25 cellular contexts compared by ENCODE assay signal in the genomic region with DNA sequence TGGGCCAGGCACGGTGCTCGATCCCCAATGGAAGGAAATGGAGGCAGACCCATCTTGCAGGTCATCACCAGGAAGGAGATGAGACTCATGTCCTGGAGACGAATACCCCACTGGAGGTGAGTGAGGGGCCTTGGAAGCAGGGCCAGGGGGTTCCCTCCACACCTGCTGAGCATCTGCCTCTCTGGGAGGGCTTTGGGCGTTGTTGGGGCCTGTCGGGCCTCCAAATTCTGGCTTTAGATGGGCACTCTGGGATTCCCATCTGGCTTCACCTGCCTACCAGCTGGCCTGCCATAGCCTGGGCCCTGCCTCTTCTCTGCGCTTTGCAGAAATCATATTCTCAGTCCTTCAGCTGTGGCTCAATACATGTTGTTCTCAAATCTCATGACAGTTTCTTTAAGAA. TPM values are rescaled to one million over a fixed set of nuclear protein-coding genes. Genes with fewer than 3 reads are reported as not detected.
DNase-seq lines count a peak whose midpoint lies in the region; ATAC-seq and TF ChIP-seq lines count a peak whose summit lies in the region.
"Had no signal": no experiment of that assay in that cellular context is flagged by ENCODE, and none has a peak within 500 bp of the region (broad histone marks: within the 10 kb centered on the region; RNA-seq: fewer than 3 reads in every experiment).

No MANE protein-coding gene starts in this region.

- H3K9me3 ChIP-seq in left ventricle myocardium inferior (replicated peaks) (no peaks in the 10 kb centered on the region), T-helper 17 cell (ENCODE audit: control insufficient read depth, low read length, poor library complexity, severe bottlenecking) (no peaks in the 10 kb centered on the region), upper lobe of right lung (no peaks in the 10 kb centered on the region)
- H3K9me3 ChIP-seq: breast epithelium, thoracic aorta had no signal

- H3K27ac Mint-ChIP-seq in T-helper 17 cell (peak overlapping the region; percentile 32), mesothelial cell of epicardium (peak overlapping the region; percentile 73)
- H3K27ac Mint-ChIP-seq: stimulated activated naive B cell treated with anti-CD40 and anti-IgM and Interleukin-4, amounts not matched to agents 10 μg/mL and 1 μg/mL and 100 μg/mL, for 72 hours; T-helper 2 cell treated with Interferon-gamma antibody and Interleukin-4, amounts not matched to agents 5 μg/mL and 100 μg/mL, for 36 hours had no signal

- intact Hi-C loops in left ventricle myocardium inferior (cut with micrococcal nuclease) (no loop called here), Right ventricle myocardium inferior (cut with DNase I) (no loop called here), upper lobe of right lung (cut with DNase I) (no loop called here)

- DNase-seq in left ventricle myocardium inferior (peak; percentile 5), Right ventricle myocardium inferior (ENCODE audit: missing footprints) (no peak), T-helper 17 cell (no peak), mesothelial cell of epicardium (ENCODE audit: low spot score in 2 of 2, unreplicated experiment in 2 of 2) (no peak), upper lobe of right lung (peak; percentile 33), COLO668 (lab: John Stamatoyannopoulos, UW; ENCODE audit: unreplicated experiment) (no peak)
- DNase-seq: activated CD4-positive, alpha-beta T cell treated with anti-CD3 and anti-CD28 coated beads, Interleukin-2, amount 50 U/mL, for 1 hour; HCEC 1CT; NCI-H1092; NCI-H2029; NCI-H345; NCI-H774; occipital lobe; RPMI8226; stimulated activated CD4-positive, alpha-beta T cell treated with anti-CD3 and anti-CD28 coated beads, Interleukin-12 subunit alpha, Interleukin-12 subunit beta, amount 100 ng/mL, for 4 hours; stimulated activated CD4-positive, alpha-beta T cell treated with anti-CD3 and anti-CD28 coated beads, Interleukin-4, amount 100 ng/mL, for 24 hours; stimulated activated naive B cell treated with anti-CD40 and anti-IgM and Interleukin-4, amounts not matched to agents 10 μg/mL and 1 μg/mL and 100 μg/mL, for 72 hours had no signal

- H3K4me1 Mint-ChIP-seq in T-helper 17 cell (no peaks in the 10 kb centered on the region), mesothelial cell of epicardium (peaks cover 37% of the 10 kb centered on the region)
- H3K4me1 Mint-ChIP-seq: stimulated activated naive B cell treated with anti-CD40 and anti-IgM and Interleukin-4, amounts not matched to agents 10 μg/mL and 1 μg/mL and 100 μg/mL, for 72 hours had no signal

- H3K36me3 ChIP-seq in left ventricle myocardium inferior (no peaks in the 10 kb centered on the region), upper lobe of right lung (no peaks in the 10 kb centered on the region)
- H3K36me3 ChIP-seq: breast epithelium, thoracic aorta had no signal

- H3K27me3 Mint-ChIP-seq in T-helper 17 cell: peaks cover 71% of the 10 kb centered on the region
- peaks cover 4% of the 10 kb centered on the region for H3K27me3 Mint-ChIP-seq in mesothelial cell of epicardium (ENCODE audit: low read depth)

- no peaks in the 10 kb centered on the region for H3K4me1 ChIP-seq in left ventricle myocardium inferior
- no peaks in the 10 kb centered on the region for H3K4me1 ChIP-seq in upper lobe of right lung
- H3K4me1 ChIP-seq: breast epithelium had no signal

- peaks cover under 1% of the 10 kb centered on the region for H3K9me3 Mint-ChIP-seq in mesothelial cell of epicardium
- H3K9me3 Mint-ChIP-seq: stimulated activated naive B cell treated with anti-CD40 and anti-IgM and Interleukin-4, amounts not matched to agents 10 μg/mL and 1 μg/mL and 100 μg/mL, for 72 hours; T-helper 2 cell treated with Interferon-gamma antibody and Interleukin-4, amounts not matched to agents 5 μg/mL and 100 μg/mL, for 36 hours had no signal

- no peak for TF ChIP-seq CTCF in left ventricle myocardium inferior (IDR thresholded peaks at IDR 0.05; ENCODE audit: borderline replicate concordance)
- TF ChIP-seq CTCF in mesothelial cell of epicardium (IDR thresholded peaks at IDR 0.05; ENCODE audit: unreplicated experiment): no peak
- TF ChIP-seq CTCF in upper lobe of right lung (IDR thresholded peaks at IDR 0.05): no peak

- ATAC-seq in Right ventricle myocardium inferior (no peak), T-helper 17 cell (no peak), upper lobe of right lung (no peak), HG03175 (IDR thresholded peaks at IDR 0.05; ENCODE audit: unreplicated experiment) (no peak), HG02885 (IDR thresholded peaks at IDR 0.05; ENCODE audit: poor library complexity, unreplicated experiment) (no peak)
- ATAC-seq: stimulated activated naive B cell treated with anti-CD40 and anti-IgM and Interleukin-4, amounts not matched to agents 10 μg/mL and 1 μg/mL and 100 μg/mL, for 72 hours had no signal

- H3K27me3 ChIP-seq in left ventricle myocardium inferior (ENCODE audit: low read depth) (peaks cover 77% of the 10 kb centered on the region), upper lobe of right lung (peaks cover 4% of the 10 kb centered on the region)
- H3K27me3 ChIP-seq: breast epithelium had no signal

- H3K4me3 Mint-ChIP-seq in T-helper 17 cell (no peak overlapping the region), mesothelial cell of epicardium (peak overlapping the region; percentile 13)
- H3K4me3 Mint-ChIP-seq: stimulated activated naive B cell treated with anti-CD40 and anti-IgM and Interleukin-4, amounts not matched to agents 10 μg/mL and 1 μg/mL and 100 μg/mL, for 72 hours; T-helper 2 cell treated with Interferon-gamma antibody and Interleukin-4, amounts not matched to agents 5 μg/mL and 100 μg/mL, for 36 hours had no signal

- no peaks in the 10 kb centered on the region for H3K36me3 Mint-ChIP-seq in T-helper 17 cell (ENCODE audit: low read depth)
- no peaks in the 10 kb centered on the region for H3K36me3 Mint-ChIP-seq in mesothelial cell of epicardium
- H3K36me3 Mint-ChIP-seq: stimulated activated naive B cell treated with anti-CD40 and anti-IgM and Interleukin-4, amounts not matched to agents 10 μg/mL and 1 μg/mL and 100 μg/mL, for 72 hours had no signal

- H3K4me3 ChIP-seq in left ventricle myocardium inferior: no peak overlapping the region
- H3K4me3 ChIP-seq in upper lobe of right lung: no peak overlapping the region
- H3K4me3 ChIP-seq: breast epithelium, thoracic aorta had no signal

- H3K27ac ChIP-seq in left ventricle myocardium inferior (replicated peaks): no peak overlapping the region
- H3K27ac ChIP-seq in upper lobe of right lung: no peak overlapping the region
- H3K27ac ChIP-seq: breast epithelium, C4-2B, thoracic aorta had no signal

RNA-seq across cellular contexts. Expression of a gene that starts 13.9 kb away (rescaled TPM):
- total RNA-seq in left ventricle myocardium inferior: not detected
- not detected for total RNA-seq in Right ventricle myocardium inferior
- total RNA-seq in T-helper 17 cell: not detected
- 8.8 to 9.4 TPM (median 9.3 TPM) in 3 replicates for total RNA-seq in mesothelial cell of epicardium
- total RNA-seq in upper lobe of right lung: not detected
- total RNA-seq: breast epithelium, fibroblast of lung, lung microvascular endothelial cell, occipital lobe, thoracic aorta had no signal

Comparison
In these comparisons a context has a peak if more than half of its experiments do, and no peak if none do; other contexts are left out.
1. DNase-seq: peak in left ventricle myocardium inferior (single experiment) and upper lobe of right lung (single experiment); none in Right ventricle myocardium inferior (single experiment), T-helper 17 cell (0 of 3), mesothelial cell of epicardium (0 of 2) and COLO668 (single experiment).